1 cellular context compared by ENCODE assay signal in genomic region chr20:38446441-38447209, GRCh38.
A peak's percentile ranks its signal among the peaks of the same experiment; 100 is the strongest.
TF ChIP-seq lines count a peak whose summit lies in the region.

No MANE protein-coding gene starts in this region.

TF ChIP-seq in HepG2, 621 proteins besides CTCF, POLR2A, EP300 and RAD21 (continued from another document):
- peak; percentile 100 for TF ChIP-seq TAF1 (CRISPR knock-in tag; IDR thresholded peaks at IDR 0.05)
- peak; percentile 97 for TF ChIP-seq ZNF782 (CRISPR knock-in tag; IDR thresholded peaks at IDR 0.05; ENCODE audit: borderline replicate concordance)
- TF ChIP-seq POLR2AphosphoS2 (IDR thresholded peaks at IDR 0.05; ENCODE audit: low read depth, low read length) = peak; percentile 67; the same call in 1 of the 2 replicates
- peak; percentile 97 for TF ChIP-seq ZNF275 (CRISPR knock-in tag; IDR thresholded peaks at IDR 0.05; ENCODE audit: borderline replicate concordance)
- TF ChIP-seq ZFP1 (CRISPR knock-in tag; IDR thresholded peaks at IDR 0.05) = peak; percentile 97
- peak; percentile 96 for TF ChIP-seq POGK (CRISPR knock-in tag; conservative IDR thresholded peaks at IDR 0.05)
- peak; percentile 70; the same call in 1 of the 2 replicates for TF ChIP-seq RELA (CRISPR knock-in tag; IDR thresholded peaks at IDR 0.05)
- no peak for TF ChIP-seq MLLT10 (CRISPR knock-in tag; IDR thresholded peaks at IDR 0.05)
- peak; percentile 83; the same call in 1 of the 2 replicates for TF ChIP-seq CHCHD3 (CRISPR knock-in tag; IDR thresholded peaks at IDR 0.05)
- 0 out of 2 replicates have a peak, but pooled peaks have one; percentile 2 for TF ChIP-seq ZNF878 (CRISPR knock-in tag; IDR thresholded peaks at IDR 0.05)
- TF ChIP-seq, protein P1, sequence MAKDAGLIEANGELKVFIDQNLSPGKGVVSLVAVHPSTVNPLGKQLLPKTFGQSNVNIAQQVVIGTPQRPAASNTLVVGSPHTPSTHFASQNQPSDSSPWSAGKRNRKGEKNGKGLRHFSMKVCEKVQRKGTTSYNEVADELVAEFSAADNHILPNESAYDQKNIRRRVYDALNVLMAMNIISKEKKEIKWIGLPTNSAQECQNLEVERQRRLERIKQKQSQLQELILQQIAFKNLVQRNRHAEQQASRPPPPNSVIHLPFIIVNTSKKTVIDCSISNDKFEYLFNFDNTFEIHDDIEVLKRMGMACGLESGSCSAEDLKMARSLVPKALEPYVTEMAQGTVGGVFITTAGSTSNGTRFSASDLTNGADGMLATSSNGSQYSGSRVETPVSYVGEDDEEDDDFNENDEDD (CRISPR knock-in tag; IDR thresholded peaks at IDR 0.05; ENCODE audit: borderline replicate concordance) = peak; percentile 93
- TF ChIP-seq ZNF552 (CRISPR knock-in tag; IDR thresholded peaks at IDR 0.05; ENCODE audit: borderline replicate concordance) = peak; percentile 64; the same call in 1 of the 2 replicates
